Comparison of ENCODE assay signal across 12 cellular contexts in the genomic region with DNA sequence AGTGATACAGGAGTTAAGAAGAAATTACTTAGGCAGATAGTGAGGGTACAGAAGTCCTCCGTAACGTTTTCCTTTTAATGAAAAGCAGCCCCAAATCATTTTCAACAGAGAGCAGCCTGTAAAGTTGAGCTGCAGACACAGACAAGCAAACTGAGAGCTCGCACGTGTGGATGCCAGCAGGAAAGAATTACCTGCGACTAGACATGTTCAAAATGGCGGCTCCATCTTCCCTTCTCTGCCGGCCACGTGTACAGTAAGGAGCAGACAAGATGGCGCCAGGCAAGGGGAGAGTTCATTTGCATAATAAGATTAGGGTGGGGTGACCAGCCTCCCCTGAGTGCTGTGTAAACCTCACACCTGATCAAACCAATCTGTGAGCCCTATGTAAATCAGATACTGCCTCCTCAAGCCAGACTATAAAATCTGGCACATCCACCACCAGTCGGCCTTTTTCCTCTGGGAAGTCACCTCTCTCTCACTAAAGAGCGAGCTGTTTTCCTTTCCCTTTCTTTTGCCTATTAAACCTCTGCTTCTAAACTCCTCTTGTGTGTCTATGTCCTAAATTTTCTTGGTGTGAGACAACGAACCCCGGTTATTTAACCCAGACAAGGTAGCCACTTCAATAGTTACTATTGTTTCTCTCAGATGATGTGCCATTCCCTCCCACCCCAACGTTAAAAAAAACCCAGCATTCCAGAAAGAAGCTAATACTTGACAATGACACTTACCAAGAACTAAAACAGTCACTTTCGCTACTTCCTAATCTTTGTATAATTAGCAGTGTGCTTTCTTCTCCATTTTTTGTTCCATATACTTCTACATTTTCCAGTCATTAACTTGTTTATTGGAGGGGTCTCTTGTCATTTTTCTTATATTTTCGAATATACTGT. TPM values are rescaled to one million over a fixed set of nuclear protein-coding genes. Genes with fewer than 3 reads are reported as not detected.
A peak's percentile ranks its signal among the peaks of the same experiment; 100 is the strongest.
DNase-seq lines count a peak whose midpoint lies in the region; FAIRE-seq and TF ChIP-seq lines count a peak whose summit lies in the region.
"Had no signal": no experiment of that assay in that cellular context is flagged by ENCODE, and none has a peak within 500 bp of the region (broad histone marks: within the 10 kb centered on the region; RNA-seq: fewer than 3 reads in every experiment).

No MANE protein-coding gene starts in this region.

- peaks cover 19% of the 10 kb centered on the region for H3K79me1 ChIP-seq in trophoblast cell (ENCODE audit: low read length)

- H3K4me2 ChIP-seq in trophoblast cell (ENCODE audit: low read length), result no peak overlapping the region

- intact Hi-C loops in adrenal gland (cut with DNase I), result no loop called here

- peak overlapping the region; percentile 63 for H2AFZ ChIP-seq in trophoblast cell (ENCODE audit: insufficient read depth, low read length, poor library complexity)

- H2BK5ac ChIP-seq in trophoblast cell (ENCODE audit: low read depth, low read length, poor library complexity), result peak overlapping the region; percentile 37

- peak overlapping the region; percentile 92 for H3K4ac ChIP-seq in trophoblast cell (ENCODE audit: low read depth, low read length)

- WGBS in trophoblast cell (ENCODE audit: extremely low coverage, insufficient coverage, insufficient read length), result no CpG with 5 or more reads among the region's 16 CpGs
- whole genome bisulfite sequencing in adrenal gland, 4 donors, result 89 to 92% (median 91%) methylated on average over 16 of the region's 16 CpGs

- H3K27me3 ChIP-seq in trophoblast cell (ENCODE audit: insufficient read depth, low read length), result no peaks in the 10 kb centered on the region
- H3K27me3 ChIP-seq in adrenal gland, result no peaks in the 10 kb centered on the region

- H3K9me3 ChIP-seq in trophoblast cell (ENCODE audit: insufficient read depth, low read depth, low read length) (no peaks in the 10 kb centered on the region), adrenal gland (replicated peaks in 1 of 3) (no peaks in the 10 kb centered on the region)

- peak overlapping the region; percentile 94 for H3K18ac ChIP-seq in trophoblast cell (ENCODE audit: low read length)

- H3K23ac ChIP-seq in trophoblast cell (ENCODE audit: low read length), result no peak overlapping the region

- peak overlapping the region; percentile 69 for H2AK5ac ChIP-seq in trophoblast cell (ENCODE audit: low read length)

- peak overlapping the region; percentile 39 for H3K27ac ChIP-seq in caudate nucleus (ENCODE audit: low read depth, low read length)
- H3K27ac ChIP-seq in trophoblast cell (ENCODE audit: low read depth, low read length), result peak overlapping the region; percentile 68
- H3K27ac ChIP-seq in adrenal gland, result no peak overlapping the region
- H3K27ac ChIP-seq: RWPE1 had no signal

- H4K8ac ChIP-seq in trophoblast cell (ENCODE audit: low read depth, low read length), result peak overlapping the region; percentile 91

- peak overlapping the region; percentile 95 for H2BK12ac ChIP-seq in trophoblast cell (ENCODE audit: low read length)

- peak overlapping the region; percentile 89 for H2BK120ac ChIP-seq in trophoblast cell (ENCODE audit: insufficient read depth, low read length, poor library complexity)

- DNase-seq in GM12891 (ENCODE audit: insufficient read length, low spot score) (no peak), NCI-H2081 treated with DMSO at 0.1 percent for 48 hours (lab: John Stamatoyannopoulos, UW) (peak; percentile 89), caudate nucleus (lab: John Stamatoyannopoulos, UW) (no peak), trophoblast cell (no peak), nucleus accumbens (lab: John Stamatoyannopoulos, UW) (no peak), adrenal gland (no peak), NCI-H524 treated with DMSO at 0.1 percent for 48 hours (lab: John Stamatoyannopoulos, UW) (no peak)
- DNase-seq: activated CD4-positive, alpha-beta T cell treated with anti-CD3 and anti-CD28 coated beads, Interleukin-2, amount 50 U/mL, for 48 hours; aorta; GF-D8; nephron progenitor cell had no signal

- H3K79me2 ChIP-seq in trophoblast cell (ENCODE audit: control insufficient read depth, insufficient read depth, low read length, poor library complexity), result no peaks in the 10 kb centered on the region

- TF ChIP-seq POLR2A in GM12891 (IDR thresholded peaks at IDR 0.05; ENCODE audit: low read depth, low read length), result no peak
- TF ChIP-seq POLR2A in adrenal gland (IDR thresholded peaks at IDR 0.05), result no peak

- H3K4me3 ChIP-seq in trophoblast cell (ENCODE audit: low read depth, low read length), result no peak overlapping the region
- no peak overlapping the region for H3K4me3 ChIP-seq in adrenal gland

- FAIRE-seq in GM12891 (lab: Jason Lieb, UNC), result peak; percentile 43

- H3K4me1 ChIP-seq in trophoblast cell (ENCODE audit: control insufficient read depth in 1 of 2, insufficient read depth in 2 of 2, low read length in 2 of 2) (peaks cover 23 to 36% of the 10 kb centered on the region in 2 experiments), adrenal gland (replicated peaks in 1 of 2) (peaks cover 17 to 50% of the 10 kb centered on the region in 2 donors)

- no peak overlapping the region for H3K9ac ChIP-seq in trophoblast cell (ENCODE audit: low read length)

- peak overlapping the region; percentile 72 for H4K12ac ChIP-seq in trophoblast cell (ENCODE audit: low read depth, low read length)

- peak overlapping the region; percentile 77 for H3K14ac ChIP-seq in trophoblast cell (ENCODE audit: low read length)

- peak overlapping the region; percentile 88 for H4K91ac ChIP-seq in trophoblast cell (ENCODE audit: low read depth, low read length)

- peaks cover 0 to 2% of the 10 kb centered on the region in 2 experiments for H3K36me3 ChIP-seq in trophoblast cell (ENCODE audit: control insufficient read depth in 1 of 2, insufficient read depth in 2 of 2, low read length in 2 of 2)
- H3K36me3 ChIP-seq in adrenal gland (replicated peaks in 1 of 2), result no peaks in the 10 kb centered on the region

- no peak for TF ChIP-seq CTCF in adrenal gland (IDR thresholded peaks at IDR 0.05)

TF ChIP-seq in GM12891, 5 proteins besides CTCF, POLR2A, EP300 and RAD21:
- peak; percentile 34; the same call in 1 of the 2 replicates for TF ChIP-seq POU2F2 (IDR thresholded peaks at IDR 0.05; ENCODE audit: low read depth, low read length)
- TF ChIP-seq PAX5 (IDR thresholded peaks at IDR 0.05; ENCODE audit: insufficient read depth, low read length, severe bottlenecking), result no peak

RNA-seq across cellular contexts. Expression of a gene that starts 27.4 kb away (rescaled TPM):
- 21.9 TPM for polyA plus RNA-seq in GM12891 (2012; ENCODE audit: low read depth, missing spikeins)
- 6.5 and 6.6 TPM in 2 replicates for polyA plus RNA-seq in trophoblast cell (2013)
- total RNA-seq in adrenal gland, result 10 to 100 TPM in 2 of 8 donors, 1 to 10 TPM in 6; 3.7 to 22.1 (median 7.5) TPM
- polyA plus RNA-seq in adrenal gland, result 1 to 10 TPM; 2.6 to 8.1 (median 5.1) TPM

Comparison
In these comparisons a context has a peak if more than half of its experiments do, and no peak if none do; other contexts are left out.
1. H3K27ac ChIP-seq: peak in caudate nucleus (single experiment) and trophoblast cell (single experiment); none in adrenal gland (0 of 5).